Comparison of ENCODE assay signal across 15 cellular contexts in genomic region chr3:46154300-46154699, GRCh38. TPM values are rescaled to one million over a fixed set of nuclear protein-coding genes. Genes with fewer than 3 reads are reported as not detected.
DNase-seq lines count a peak whose midpoint lies in the region; ATAC-seq and TF ChIP-seq lines count a peak whose summit lies in the region.
"Had no signal": no experiment of that assay in that cellular context is flagged by ENCODE, and none has a peak within 500 bp of the region (broad histone marks: within the 10 kb centered on the region; RNA-seq: fewer than 3 reads in every experiment).

No MANE protein-coding gene starts in this region.

- no peaks in the 10 kb centered on the region for H3K79me1 ChIP-seq in neuronal stem cell (ENCODE audit: low read depth, low read length)

- no CpG with 5 or more reads among the region's 1 CpG for WGBS in neuronal stem cell (ENCODE audit: extremely low coverage in 2 of 2, insufficient read length in 2 of 2, insufficient replicate concordance in 1 of 2), 2 donors

- H3K27me3 ChIP-seq in neuronal stem cell (ENCODE audit: control insufficient read depth in 3 of 3, insufficient read depth in 3 of 3, low read depth in 1 of 3, low read length in 3 of 3) (no peaks in the 10 kb centered on the region), dorsolateral prefrontal cortex (no peaks in the 10 kb centered on the region)

- H3K27ac ChIP-seq in neuronal stem cell (replicated peaks; ENCODE audit: low read length): no peak overlapping the region
- H3K27ac ChIP-seq in dorsolateral prefrontal cortex: no peak overlapping the region

- no peak overlapping the region for H2BK12ac ChIP-seq in neuronal stem cell (ENCODE audit: low read length)

- TF ChIP-seq CTCF in dorsolateral prefrontal cortex (IDR thresholded peaks at IDR 0.05 in 54 of 56, conservative IDR thresholded peaks at IDR 0.05 in 2 of 56; ENCODE audit: low read depth in 1 of 56, partially characterized antibody in 56 of 56): no peak

- no peaks in the 10 kb centered on the region for H3K9me3 ChIP-seq in neuronal stem cell (replicated peaks in 1 of 2; ENCODE audit: control insufficient read depth in 2 of 2, insufficient read depth in 1 of 2, low read depth in 1 of 2, low read length in 2 of 2)

- no peak overlapping the region for H3K9ac ChIP-seq in neuronal stem cell (ENCODE audit: low read depth, low read length, poor library complexity)

- H3K4me3 ChIP-seq in neuronal stem cell (ENCODE audit: low read length in 2 of 2) (no peak overlapping the region), dorsolateral prefrontal cortex (no peak overlapping the region)
- H3K4me3 ChIP-seq: HAP-1 had no signal

- intact Hi-C loops in Right ventricle myocardium superior (cut with DNase I): no loop called here
- intact Hi-C loops in Right ventricle myocardium inferior (cut with DNase I): no loop called here
- intact Hi-C loops in dorsolateral prefrontal cortex (cut with DNase I): no loop called here

- no peak overlapping the region for H2BK5ac ChIP-seq in neuronal stem cell (ENCODE audit: low read length)

- H3K18ac ChIP-seq in neuronal stem cell (ENCODE audit: low read length): peak overlapping the region; percentile 28

- no peak overlapping the region for H4K91ac ChIP-seq in neuronal stem cell (ENCODE audit: low read depth, low read length, poor library complexity)

- DNase-seq in Right ventricle myocardium superior: no peak
- no peak for DNase-seq in Right ventricle myocardium inferior (ENCODE audit: missing footprints)
- peak; percentile 42 for DNase-seq in MV-4-11 (lab: John Stamatoyannopoulos, UW)
- DNase-seq in neuronal stem cell (ENCODE audit: low spot score): no peak
- DNase-seq in dorsolateral prefrontal cortex: no peak
- DNase-seq: C1 segment of cervical spinal cord; Calu3; CD4-positive, alpha-beta T cell; DMS 273 treated with DMSO at 0.1 percent for 48 hours; GOT3 had no signal

- peak overlapping the region; percentile 63 for H2AK5ac ChIP-seq in neuronal stem cell (ENCODE audit: low read depth, low read length)

- H4K8ac ChIP-seq in neuronal stem cell (ENCODE audit: low read depth, low read length): no peak overlapping the region

- H3K23ac ChIP-seq in neuronal stem cell (ENCODE audit: low read depth, low read length, poor library complexity): no peak overlapping the region

- H2BK120ac ChIP-seq in neuronal stem cell (ENCODE audit: low read depth, low read length): no peak overlapping the region

- H2BK15ac ChIP-seq in neuronal stem cell (ENCODE audit: low read length): no peak overlapping the region

- H3K4me1 ChIP-seq in neuronal stem cell (ENCODE audit: control insufficient read depth in 2 of 2, insufficient read depth in 1 of 2, low read depth in 1 of 2, low read length in 2 of 2): no peaks in the 10 kb centered on the region
- H3K4me1 ChIP-seq: HAP-1 had no signal

- H3K36me3 ChIP-seq in neuronal stem cell (replicated peaks in 1 of 2; ENCODE audit: control insufficient read depth in 2 of 2, insufficient read depth in 2 of 2, low read length in 2 of 2): no peaks in the 10 kb centered on the region
- H3K36me3 ChIP-seq: HAP-1 had no signal

- no peak overlapping the region for H3K4me2 ChIP-seq in neuronal stem cell (ENCODE audit: insufficient read depth, low read length, poor library complexity, severe bottlenecking)

- H3K4ac ChIP-seq in neuronal stem cell (ENCODE audit: low read length): no peak overlapping the region

- H3K14ac ChIP-seq in neuronal stem cell (ENCODE audit: low read length): no peak overlapping the region

- H2AFZ ChIP-seq in neuronal stem cell (ENCODE audit: low read length): no peak overlapping the region

- ATAC-seq in Right ventricle myocardium superior (ENCODE audit: poor library complexity) (peak; percentile 41), Right ventricle myocardium inferior (no peak), GM18870 (IDR thresholded peaks at IDR 0.05; ENCODE audit: unreplicated experiment) (no peak), HG03095 (IDR thresholded peaks at IDR 0.05; ENCODE audit: unreplicated experiment) (no peak)
- ATAC-seq: HepG2 had no signal

RNA-seq across cellular contexts. Expression of gene CCR1, which starts 53.8 kb away (rescaled TPM):
- 2.7 TPM for total RNA-seq in Right ventricle myocardium superior
- total RNA-seq in Right ventricle myocardium inferior: 3.8 TPM
- 0.04 TPM for polyA plus RNA-seq in neuronal stem cell (2013, experiment 1 of 2)
- polyA plus RNA-seq in neuronal stem cell (2013, experiment 2 of 2): 0.04 TPM
- total RNA-seq in dorsolateral prefrontal cortex: 10 to 100 TPM in 4 of 120 experiments, 1 to 10 TPM in 112, under 1 TPM in 4; 0.56 to 17.4 (median 3.0) TPM
- total RNA-seq: Daoy, HepG2 had no signal
- polyA plus RNA-seq: HepG2 had no signal
